1 cellular context compared by ENCODE assay signal in genomic region chr1:160637065-160637464, GRCh38.
A peak's percentile ranks its signal among the peaks of the same experiment; 100 is the strongest.
TF ChIP-seq lines count a peak whose summit lies in the region.

No MANE protein-coding gene starts in this region.

TF ChIP-seq in GM12878, 131 proteins besides CTCF, POLR2A, EP300 and RAD21:
- TF ChIP-seq ZNF274 (IDR thresholded peaks at IDR 0.05; ENCODE audit: insufficient read depth, insufficient read length) (no peak), ZZZ3 (IDR thresholded peaks at IDR 0.05; ENCODE audit: control insufficient read depth, insufficient read length, low read depth) (no peak), SREBF2 (IDR thresholded peaks at IDR 0.05; ENCODE audit: low read length) (no peak), ATF7 (IDR thresholded peaks at IDR 0.05; ENCODE audit: low read depth) (no peak), EED (IDR thresholded peaks at IDR 0.05; ENCODE audit: low read depth) (no peak), KDM1A (IDR thresholded peaks at IDR 0.05; ENCODE audit: borderline replicate concordance) (no peak), SUPT20H (IDR thresholded peaks at IDR 0.05; ENCODE audit: borderline replicate concordance, control insufficient read depth, low read depth, low read length) (no peak), JUNB (IDR thresholded peaks at IDR 0.05) (no peak), ATF2 (IDR thresholded peaks at IDR 0.05; ENCODE audit: low read length) (0 out of 2 replicates have a peak, but pooled peaks have one; percentile 16), ZSCAN29 (IDR thresholded peaks at IDR 0.05) (no peak), MYB (IDR thresholded peaks at IDR 0.05; ENCODE audit: borderline replicate concordance, low read depth, low read length) (no peak), POLR2AphosphoS2 (IDR thresholded peaks at IDR 0.05; ENCODE audit: low read depth, low read length) (peak; percentile 27), HCFC1 (IDR thresholded peaks at IDR 0.05; ENCODE audit: low read length) (no peak), PAX5 (IDR thresholded peaks at IDR 0.05; ENCODE audit: borderline replicate concordance, low read depth, low read length) (no peak)
- TF ChIP-seq, protein P1, sequence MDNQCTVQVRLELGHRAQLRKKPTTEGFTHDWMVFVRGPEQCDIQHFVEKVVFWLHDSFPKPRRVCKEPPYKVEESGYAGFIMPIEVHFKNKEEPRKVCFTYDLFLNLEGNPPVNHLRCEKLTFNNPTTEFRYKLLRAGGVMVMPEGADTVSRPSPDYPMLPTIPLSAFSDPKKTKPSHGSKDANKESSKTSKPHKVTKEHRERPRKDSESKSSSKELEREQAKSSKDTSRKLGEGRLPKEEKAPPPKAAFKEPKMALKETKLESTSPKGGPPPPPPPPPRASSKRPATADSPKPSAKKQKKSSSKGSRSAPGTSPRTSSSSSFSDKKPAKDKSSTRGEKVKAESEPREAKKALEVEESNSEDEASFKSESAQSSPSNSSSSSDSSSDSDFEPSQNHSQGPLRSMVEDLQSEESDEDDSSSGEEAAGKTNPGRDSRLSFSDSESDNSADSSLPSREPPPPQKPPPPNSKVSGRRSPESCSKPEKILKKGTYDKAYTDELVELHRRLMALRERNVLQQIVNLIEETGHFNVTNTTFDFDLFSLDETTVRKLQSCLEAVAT (IDR thresholded peaks at IDR 0.05): 0 out of 2 replicates have a peak, but pooled peaks have one; percentile 61
- TF ChIP-seq, protein P2, sequence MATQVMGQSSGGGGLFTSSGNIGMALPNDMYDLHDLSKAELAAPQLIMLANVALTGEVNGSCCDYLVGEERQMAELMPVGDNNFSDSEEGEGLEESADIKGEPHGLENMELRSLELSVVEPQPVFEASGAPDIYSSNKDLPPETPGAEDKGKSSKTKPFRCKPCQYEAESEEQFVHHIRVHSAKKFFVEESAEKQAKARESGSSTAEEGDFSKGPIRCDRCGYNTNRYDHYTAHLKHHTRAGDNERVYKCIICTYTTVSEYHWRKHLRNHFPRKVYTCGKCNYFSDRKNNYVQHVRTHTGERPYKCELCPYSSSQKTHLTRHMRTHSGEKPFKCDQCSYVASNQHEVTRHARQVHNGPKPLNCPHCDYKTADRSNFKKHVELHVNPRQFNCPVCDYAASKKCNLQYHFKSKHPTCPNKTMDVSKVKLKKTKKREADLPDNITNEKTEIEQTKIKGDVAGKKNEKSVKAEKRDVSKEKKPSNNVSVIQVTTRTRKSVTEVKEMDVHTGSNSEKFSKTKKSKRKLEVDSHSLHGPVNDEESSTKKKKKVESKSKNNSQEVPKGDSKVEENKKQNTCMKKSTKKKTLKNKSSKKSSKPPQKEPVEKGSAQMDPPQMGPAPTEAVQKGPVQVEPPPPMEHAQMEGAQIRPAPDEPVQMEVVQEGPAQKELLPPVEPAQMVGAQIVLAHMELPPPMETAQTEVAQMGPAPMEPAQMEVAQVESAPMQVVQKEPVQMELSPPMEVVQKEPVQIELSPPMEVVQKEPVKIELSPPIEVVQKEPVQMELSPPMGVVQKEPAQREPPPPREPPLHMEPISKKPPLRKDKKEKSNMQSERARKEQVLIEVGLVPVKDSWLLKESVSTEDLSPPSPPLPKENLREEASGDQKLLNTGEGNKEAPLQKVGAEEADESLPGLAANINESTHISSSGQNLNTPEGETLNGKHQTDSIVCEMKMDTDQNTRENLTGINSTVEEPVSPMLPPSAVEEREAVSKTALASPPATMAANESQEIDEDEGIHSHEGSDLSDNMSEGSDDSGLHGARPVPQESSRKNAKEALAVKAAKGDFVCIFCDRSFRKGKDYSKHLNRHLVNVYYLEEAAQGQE (IDR thresholded peaks at IDR 0.05; ENCODE audit: low read depth, low read length): no peak
TF ChIP-seq in GM12878: peak in this region for 3.
